Comparison of ENCODE assay signal across 1 cellular context in the genomic region with DNA sequence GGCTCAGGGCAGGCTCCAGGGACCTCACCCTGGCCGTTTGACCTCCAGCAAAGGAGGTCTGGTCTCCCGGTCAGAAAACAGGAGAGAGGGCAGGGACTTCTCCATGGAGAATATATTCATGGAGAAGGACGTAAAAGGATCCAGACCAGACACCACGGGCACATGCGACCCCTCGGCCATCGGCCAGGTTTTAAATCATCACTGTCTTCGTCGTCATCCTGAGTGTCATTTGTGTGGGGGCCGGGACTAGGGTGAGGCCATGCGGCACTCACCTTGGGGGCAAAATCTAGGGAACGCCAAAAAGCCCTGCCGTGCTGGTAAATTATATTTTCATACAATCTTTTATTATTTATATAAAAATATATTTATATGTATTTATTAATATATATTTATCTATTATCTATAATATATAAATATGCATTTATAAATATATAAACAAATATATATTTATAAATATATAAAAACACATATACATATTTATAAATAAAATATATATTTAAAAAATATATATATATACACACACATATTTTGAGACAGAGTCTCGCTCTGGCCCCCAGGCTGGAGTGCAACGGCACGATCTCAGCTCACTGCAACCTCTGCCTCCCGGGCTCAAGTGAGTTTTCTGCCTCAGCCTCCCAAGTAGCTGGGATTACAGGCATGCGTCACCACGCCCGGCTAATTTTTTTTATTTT.
TF ChIP-seq lines count a peak whose summit lies in the region.

No MANE protein-coding gene starts in this region.

TF ChIP-seq in IMR-90, 13 proteins besides CTCF, POLR2A, EP300 and RAD21:
- TF ChIP-seq FOS (IDR thresholded peaks at IDR 0.05; ENCODE audit: low read depth, low read length) (no peak), CHD1 (IDR thresholded peaks at IDR 0.05; ENCODE audit: low read depth, low read length) (no peak), USF2 (IDR thresholded peaks at IDR 0.05; ENCODE audit: low read depth, low read length) (no peak), BHLHE40 (IDR thresholded peaks at IDR 0.05; ENCODE audit: low read depth, low read length) (no peak), CEBPB (IDR thresholded peaks at IDR 0.05; ENCODE audit: low read depth, low read length) (no peak), RCOR1 (IDR thresholded peaks at IDR 0.05; ENCODE audit: insufficient replicate concordance, low read length) (no peak)
- TF ChIP-seq, protein P1, sequence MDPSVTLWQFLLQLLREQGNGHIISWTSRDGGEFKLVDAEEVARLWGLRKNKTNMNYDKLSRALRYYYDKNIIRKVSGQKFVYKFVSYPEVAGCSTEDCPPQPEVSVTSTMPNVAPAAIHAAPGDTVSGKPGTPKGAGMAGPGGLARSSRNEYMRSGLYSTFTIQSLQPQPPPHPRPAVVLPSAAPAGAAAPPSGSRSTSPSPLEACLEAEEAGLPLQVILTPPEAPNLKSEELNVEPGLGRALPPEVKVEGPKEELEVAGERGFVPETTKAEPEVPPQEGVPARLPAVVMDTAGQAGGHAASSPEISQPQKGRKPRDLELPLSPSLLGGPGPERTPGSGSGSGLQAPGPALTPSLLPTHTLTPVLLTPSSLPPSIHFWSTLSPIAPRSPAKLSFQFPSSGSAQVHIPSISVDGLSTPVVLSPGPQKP (IDR thresholded peaks at IDR 0.05; ENCODE audit: borderline replicate concordance, low read depth, low read length) = no peak
